In genomic region chr22:17063372-17064106, GRCh38 we compare ENCODE assay signal across 16 cellular contexts. TPM values are rescaled to one million over a fixed set of nuclear protein-coding genes. Genes with fewer than 3 reads are reported as not detected.
A peak's percentile ranks its signal among the peaks of the same experiment; 100 is the strongest.
DNase-seq lines count a peak whose midpoint lies in the region; ATAC-seq and TF ChIP-seq lines count a peak whose summit lies in the region.
"Had no signal": no experiment of that assay in that cellular context is flagged by ENCODE, and none has a peak within 500 bp of the region (broad histone marks: within the 10 kb centered on the region; RNA-seq: fewer than 3 reads in every experiment).

No MANE protein-coding gene starts in this region.

- H3K4me1 ChIP-seq in left ventricle myocardium inferior: peaks cover 23% of the 10 kb centered on the region
- H3K4me1 ChIP-seq in CD8-positive, alpha-beta T cell (ENCODE audit: insufficient read depth, low read length): no peaks in the 10 kb centered on the region
- H3K4me1 ChIP-seq: colonic mucosa had no signal

- CTCF ChIA-PET in CD8-positive, alpha-beta T cell (lab: Charles Lee): interaction anchor here (1.1 to 1.9 kb wide), 3 partner anchors 9 to 147 kb away, joined by 3 to 5 read pairs (median 4); no protein-coding TSS in a partner anchor

- H3K4me3 Mint-ChIP-seq in CD8-positive, alpha-beta T cell: no peak overlapping the region
- H3K4me3 Mint-ChIP-seq: activated naive CD4-positive, alpha-beta T cell treated with anti-CD3 and anti-CD28 coated beads, Interleukin-2, amount 50 U/mL, for 24 hours had no signal

- H3K36me3 ChIP-seq in left ventricle myocardium inferior: no peaks in the 10 kb centered on the region
- no peaks in the 10 kb centered on the region for H3K36me3 ChIP-seq in CD8-positive, alpha-beta T cell (ENCODE audit: insufficient read depth, low read length)
- H3K36me3 ChIP-seq: colonic mucosa had no signal

- peaks cover 7% of the 10 kb centered on the region for H3K4me1 Mint-ChIP-seq in CD8-positive, alpha-beta T cell (ENCODE audit: low read depth)

- peaks cover 9% of the 10 kb centered on the region for H3K27me3 ChIP-seq in left ventricle myocardium inferior (ENCODE audit: low read depth)
- H3K27me3 ChIP-seq in CD8-positive, alpha-beta T cell (ENCODE audit: insufficient read depth, low read length): no peaks in the 10 kb centered on the region
- H3K27me3 ChIP-seq: colonic mucosa had no signal

- DNase-seq in DMS 273 (lab: John Stamatoyannopoulos, UW; ENCODE audit: unreplicated experiment) (peak; percentile 23), DMS 273 treated with DMSO at 0.1 percent for 48 hours (lab: John Stamatoyannopoulos, UW) (no peak), left ventricle myocardium inferior (no peak), sciatic nerve (ENCODE audit: low spot score) (peak; percentile 68), Ammon's horn (ENCODE audit: low spot score) (no peak)
- DNase-seq in CD8-positive, alpha-beta T cell: no peak
- DNase-seq: 8988T, colonic mucosa, NCI-H1417, NCI-H526 treated with DMSO at 0.1 percent for 48 hours, substantia nigra had no signal

- H3K9me3 ChIP-seq in left ventricle myocardium inferior (replicated peaks): no peaks in the 10 kb centered on the region
- H3K9me3 ChIP-seq in CD8-positive, alpha-beta T cell (ENCODE audit: low read length): no peaks in the 10 kb centered on the region
- H3K9me3 ChIP-seq: colonic mucosa had no signal

- H3K9me3 Mint-ChIP-seq in CD8-positive, alpha-beta T cell: no peaks in the 10 kb centered on the region
- H3K9me3 Mint-ChIP-seq: activated naive CD4-positive, alpha-beta T cell treated with anti-CD3 and anti-CD28 coated beads, Interleukin-2, amount 50 U/mL, for 24 hours had no signal

- peak; percentile 68 for ATAC-seq in sciatic nerve
- ATAC-seq in GM18873 (IDR thresholded peaks at IDR 0.05; ENCODE audit: low FRiP score, unreplicated experiment): no peak
- no peak for ATAC-seq in CD8-positive, alpha-beta T cell

- H3K36me3 Mint-ChIP-seq in CD8-positive, alpha-beta T cell: no peaks in the 10 kb centered on the region
- H3K36me3 Mint-ChIP-seq: activated naive CD4-positive, alpha-beta T cell treated with anti-CD3 and anti-CD28 coated beads, Interleukin-2, amount 50 U/mL, for 24 hours had no signal

- H3K4me3 ChIP-seq in left ventricle myocardium inferior: no peak overlapping the region
- H3K4me3 ChIP-seq in CD8-positive, alpha-beta T cell (ENCODE audit: low read depth, low read length): no peak overlapping the region
- H3K4me3 ChIP-seq: colonic mucosa had no signal

- POLR2A ChIA-PET in CD8-positive, alpha-beta T cell (lab: Charles Lee): no interaction called here

- H3K27me3 Mint-ChIP-seq in CD8-positive, alpha-beta T cell (ENCODE audit: low read depth): peaks cover 7% of the 10 kb centered on the region
- H3K27me3 Mint-ChIP-seq: activated naive CD4-positive, alpha-beta T cell treated with anti-CD3 and anti-CD28 coated beads, Interleukin-2, amount 50 U/mL, for 24 hours had no signal

- peak overlapping the region; percentile 97 for H3K27ac ChIP-seq in VCaP
- peak overlapping the region; percentile 61 for H3K27ac ChIP-seq in left ventricle myocardium inferior (replicated peaks)
- H3K27ac ChIP-seq in CD8-positive, alpha-beta T cell (ENCODE audit: low read depth, low read length): no peak overlapping the region
- H3K27ac ChIP-seq: colonic mucosa had no signal

- intact Hi-C loops in left ventricle myocardium inferior (cut with micrococcal nuclease): no loop called here
- intact Hi-C loops in sciatic nerve (cut with DNase I): no loop called here
- intact Hi-C loops in CD8-positive, alpha-beta T cell (cut with DNase I, micrococcal nuclease): no loop called here

- no peak overlapping the region for H3K27ac Mint-ChIP-seq in CD8-positive, alpha-beta T cell
- H3K27ac Mint-ChIP-seq: activated naive CD4-positive, alpha-beta T cell treated with anti-CD3 and anti-CD28 coated beads, Interleukin-2, amount 50 U/mL, for 24 hours had no signal

- TF ChIP-seq CTCF in VCaP (conservative IDR thresholded peaks at IDR 0.05): no peak
- TF ChIP-seq CTCF in left ventricle myocardium inferior (IDR thresholded peaks at IDR 0.05; ENCODE audit: borderline replicate concordance): no peak
- no peak for TF ChIP-seq CTCF in CD8-positive, alpha-beta T cell (IDR thresholded peaks at IDR 0.05)

RNA-seq across cellular contexts. Expression of gene IL17RA, which starts 21.3 kb away (rescaled TPM):
- total RNA-seq in left ventricle myocardium inferior (7.6 TPM), sciatic nerve (22.3 TPM)
- total RNA-seq in CD8-positive, alpha-beta T cell: 10 to 100 TPM; 20.4 to 24.7 TPM

RNA-seq across cellular contexts. Expression of gene GAB4, which starts 55.5 kb away (rescaled TPM):
- not detected for total RNA-seq in left ventricle myocardium inferior
- 0.85 TPM for total RNA-seq in sciatic nerve
- total RNA-seq in CD8-positive, alpha-beta T cell: under 1 TPM in 1 of 2 experiments, not detected in 1; 0.16 TPM
- total RNA-seq: activated CD8-positive, alpha-beta memory T cell treated with anti-CD3 and anti-CD28 coated beads for 36 hours; colonic mucosa; myocyte had no signal

RNA-seq across cellular contexts. Expression of gene TMEM121B, which starts 57.6 kb away (rescaled TPM):
- total RNA-seq in left ventricle myocardium inferior (1.5 TPM), sciatic nerve (0.94 TPM)
- under 1 TPM in 1 of 2 experiments, not detected in 1; 0.11 TPM for total RNA-seq in CD8-positive, alpha-beta T cell

Comparison
In these comparisons a context has a peak if more than half of its experiments do, and no peak if none do; other contexts are left out.
1. DNase-seq: peak in DMS 273 (single experiment) and sciatic nerve (single experiment); none in DMS 273 treated with DMSO at 0.1 percent for 48 hours (single experiment), left ventricle myocardium inferior (single experiment), Ammon's horn (single experiment) and CD8-positive, alpha-beta T cell (0 of 7).